ENCODE assay signal across 35 cellular contexts in genomic region chr7:12554848-12555247, GRCh38. TPM values are rescaled to one million over a fixed set of nuclear protein-coding genes. Genes with fewer than 3 reads are reported as not detected.
"Had no signal": no experiment of that assay in that cellular context is flagged by ENCODE, and none has a peak within 500 bp of the region (broad histone marks: within the 10 kb centered on the region; RNA-seq: fewer than 3 reads in every experiment).

No MANE protein-coding gene starts in this region.

- H3K4me2 ChIP-seq: SK-N-SH had no signal

- DNase-seq: activated B cell treated with CpG ODN at 0.5 μM for 24 hours; activated CD4-positive, alpha-beta memory T cell treated with anti-CD3 and anti-CD28 coated beads for 36 hours; activated CD4-positive, alpha-beta T cell treated with anti-CD3 and anti-CD28 coated beads for 4 hours; activated CD4-positive, alpha-beta T cell treated with anti-CD3 and anti-CD28 coated beads, Interleukin-2, amount 50 U/mL, for 1 hour; activated CD4-positive, CD25-positive, alpha-beta regulatory T cell treated with anti-CD3 and anti-CD28 coated beads, Interleukin-2, amount 50 U/mL, for 72 hours; activated CD8-positive, alpha-beta memory T cell treated with anti-CD3 and anti-CD28 coated beads, Interleukin-2, amount 50 U/mL, for 4 hours; activated effector memory CD4-positive, alpha-beta T cell treated with anti-CD3 and anti-CD28 coated beads, Interleukin-2, amount 50 U/mL, for 16 hours; activated naive CD4-positive, alpha-beta T cell; activated naive CD4-positive, alpha-beta T cell treated with anti-CD3 and anti-CD28 coated beads, Interleukin-2, amount 50 U/mL, for 16 hours; activated naive CD8-positive, alpha-beta T cell treated with anti-CD3 and anti-CD28 coated beads for 36 hours; activated T-cell treated with anti-CD3 and anti-CD28 coated beads for 4 hours; activated T-cell treated with anti-CD3 and anti-CD28 coated beads, Interleukin-2, amount 50 U/mL, for 48 hours; amniotic stem cell; aorta; MM.1S; MV-4-11; NCI-H1092; NCI-H1436 treated with DMSO at 0.1 percent for 48 hours; NCI-H1694 treated with DMSO at 0.1 percent for 48 hours; NCI-H2029; NCI-H345; NCI-H526; NCI-H748 treated with DMSO at 0.1 percent for 48 hours; NK-92 treated with Interleukin-12 subunit alpha and Interleukin-12 subunit beta, amount 100 ng/mL, for 24 hours; Right ventricle myocardium superior; SJCRH30; SK-N-SH had no signal

- H3K4me1 Mint-ChIP-seq: activated B cell treated with CpG ODN at 0.5 μM for 24 hours; activated naive CD8-positive, alpha-beta T cell treated with anti-CD3 and anti-CD28 coated beads for 36 hours; activated T-helper 17 cell treated with anti-CD3 and anti-CD28 coated beads, Interleukin-2, amount 50 U/mL, for 72 hours; central memory CD8-positive, alpha-beta T cell had no signal

- H3K9me3 Mint-ChIP-seq: T-helper 1 cell treated with Interleukin-12 subunit alpha and Interleukin-12 subunit beta and Interleukin-4 antibody, amounts not matched to agents 30 μg/mL and 1 μg/mL, for 36 hours; T-helper 2 cell treated with Interferon-gamma antibody and Interleukin-4, amounts not matched to agents 5 μg/mL and 100 μg/mL, for 36 hours had no signal

- H3K36me3 Mint-ChIP-seq: activated CD4-positive, alpha-beta memory T cell treated with anti-CD3 and anti-CD28 coated beads for 36 hours; activated naive CD8-positive, alpha-beta T cell treated with anti-CD3 and anti-CD28 coated beads for 36 hours had no signal

- H3K27me3 ChIP-seq: cardiac muscle cell, SJCRH30 had no signal

- ATAC-seq: activated T-helper 17 cell treated with anti-CD3 and anti-CD28 coated beads, Interleukin-2, amount 50 U/mL, for 72 hours had no signal

- H3K4me3 Mint-ChIP-seq: activated B cell treated with CpG ODN at 0.5 μM for 24 hours; activated CD4-positive, alpha-beta memory T cell treated with anti-CD3 and anti-CD28 coated beads for 36 hours; activated naive CD8-positive, alpha-beta T cell treated with anti-CD3 and anti-CD28 coated beads for 36 hours; activated T-helper 17 cell treated with anti-CD3 and anti-CD28 coated beads, Interleukin-2, amount 50 U/mL, for 72 hours; central memory CD8-positive, alpha-beta T cell; T-helper 1 cell treated with Interleukin-12 subunit alpha and Interleukin-12 subunit beta and Interleukin-4 antibody, amounts not matched to agents 30 μg/mL and 1 μg/mL, for 36 hours; T-helper 2 cell treated with Interferon-gamma antibody and Interleukin-4, amounts not matched to agents 5 μg/mL and 100 μg/mL, for 36 hours had no signal

- H3K4me3 ChIP-seq: cardiac muscle cell, SJCRH30 had no signal

- H3K9ac ChIP-seq: SK-N-SH had no signal

- H3K9me2 ChIP-seq: SK-N-SH had no signal

- H3K27me3 Mint-ChIP-seq: activated B cell treated with CpG ODN at 0.5 μM for 24 hours; central memory CD8-positive, alpha-beta T cell had no signal

- H3K27ac Mint-ChIP-seq: activated B cell treated with CpG ODN at 0.5 μM for 24 hours; activated CD4-positive, alpha-beta memory T cell treated with anti-CD3 and anti-CD28 coated beads for 36 hours; activated naive CD8-positive, alpha-beta T cell treated with anti-CD3 and anti-CD28 coated beads for 36 hours; activated T-helper 17 cell treated with anti-CD3 and anti-CD28 coated beads, Interleukin-2, amount 50 U/mL, for 72 hours; T-helper 1 cell treated with Interleukin-12 subunit alpha and Interleukin-12 subunit beta and Interleukin-4 antibody, amounts not matched to agents 30 μg/mL and 1 μg/mL, for 36 hours; T-helper 2 cell treated with Interferon-gamma antibody and Interleukin-4, amounts not matched to agents 5 μg/mL and 100 μg/mL, for 36 hours had no signal

- FAIRE-seq: TTC549 had no signal

- H3K36me3 ChIP-seq: cardiac muscle cell, SJCRH30 had no signal

- H3K9me3 ChIP-seq: SJCRH30, SK-N-SH had no signal

- H3K4me1 ChIP-seq: SJCRH30 had no signal

- H3K27ac ChIP-seq: cardiac muscle cell, SJCRH30 had no signal

RNA-seq across cellular contexts. Expression of gene SCIN, which starts 15.7 kb away (rescaled TPM):
- total RNA-seq: activated B cell treated with CpG ODN at 0.5 μM for 24 hours, NCI-H460, OCI-LY7, SJCRH30 had no signal
